In the genomic region with DNA sequence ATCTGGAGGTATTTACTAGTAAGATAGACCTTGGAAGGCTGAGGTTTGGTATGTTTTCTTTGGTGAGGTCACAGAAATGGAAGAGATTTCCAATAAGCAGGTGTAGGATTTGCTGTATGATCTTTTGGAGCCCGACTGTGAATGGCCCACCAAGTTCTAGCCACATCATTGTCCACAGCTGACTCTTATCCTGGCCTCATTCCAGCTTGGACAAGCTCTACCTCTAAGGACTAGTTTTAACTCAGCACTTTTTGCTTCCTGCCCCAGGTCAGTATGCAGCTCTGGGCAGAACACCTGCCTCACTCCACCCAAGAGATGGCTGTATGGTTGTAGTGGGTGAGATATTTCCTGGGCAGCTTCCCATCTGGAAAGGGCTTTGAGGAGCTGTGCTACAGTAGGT, we compare ENCODE assay signal across 1 cellular context.
A peak's percentile ranks its signal among the peaks of the same experiment; 100 is the strongest.
TF ChIP-seq lines count a peak whose summit lies in the region.

No MANE protein-coding gene starts in this region.

TF ChIP-seq in K562, 482 proteins besides CTCF, POLR2A, EP300 and RAD21:
- TF ChIP-seq ZNF197 (CRISPR knock-in tag; IDR thresholded peaks at IDR 0.05; ENCODE audit: low read depth), result no peak
- TF ChIP-seq, protein P1, sequence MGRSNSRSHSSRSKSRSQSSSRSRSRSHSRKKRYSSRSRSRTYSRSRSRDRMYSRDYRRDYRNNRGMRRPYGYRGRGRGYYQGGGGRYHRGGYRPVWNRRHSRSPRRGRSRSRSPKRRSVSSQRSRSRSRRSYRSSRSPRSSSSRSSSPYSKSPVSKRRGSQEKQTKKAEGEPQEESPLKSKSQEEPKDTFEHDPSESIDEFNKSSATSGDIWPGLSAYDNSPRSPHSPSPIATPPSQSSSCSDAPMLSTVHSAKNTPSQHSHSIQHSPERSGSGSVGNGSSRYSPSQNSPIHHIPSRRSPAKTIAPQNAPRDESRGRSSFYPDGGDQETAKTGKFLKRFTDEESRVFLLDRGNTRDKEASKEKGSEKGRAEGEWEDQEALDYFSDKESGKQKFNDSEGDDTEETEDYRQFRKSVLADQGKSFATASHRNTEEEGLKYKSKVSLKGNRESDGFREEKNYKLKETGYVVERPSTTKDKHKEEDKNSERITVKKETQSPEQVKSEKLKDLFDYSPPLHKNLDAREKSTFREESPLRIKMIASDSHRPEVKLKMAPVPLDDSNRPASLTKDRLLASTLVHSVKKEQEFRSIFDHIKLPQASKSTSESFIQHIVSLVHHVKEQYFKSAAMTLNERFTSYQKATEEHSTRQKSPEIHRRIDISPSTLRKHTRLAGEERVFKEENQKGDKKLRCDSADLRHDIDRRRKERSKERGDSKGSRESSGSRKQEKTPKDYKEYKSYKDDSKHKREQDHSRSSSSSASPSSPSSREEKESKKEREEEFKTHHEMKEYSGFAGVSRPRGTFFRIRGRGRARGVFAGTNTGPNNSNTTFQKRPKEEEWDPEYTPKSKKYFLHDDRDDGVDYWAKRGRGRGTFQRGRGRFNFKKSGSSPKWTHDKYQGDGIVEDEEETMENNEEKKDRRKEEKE (IDR thresholded peaks at IDR 0.05; ENCODE audit: borderline replicate concordance in 1 of 2, control insufficient read depth in 1 of 2, low read depth in 2 of 2, low read length in 1 of 2), result no peak
- no peak for TF ChIP-seq YBX1 (IDR thresholded peaks at IDR 0.05)
- peak; percentile 40; the same call in 1 of the 2 replicates for TF ChIP-seq NFIC (IDR thresholded peaks at IDR 0.05)
